ENCODE assay signal across 17 cellular contexts in genomic region chr3:175433026-175433668, GRCh38.
A peak's percentile ranks its signal among the peaks of the same experiment; 100 is the strongest.
DNase-seq lines count a peak whose midpoint lies in the region; ATAC-seq and TF ChIP-seq lines count a peak whose summit lies in the region.
"Had no signal": no experiment of that assay in that cellular context is flagged by ENCODE, and none has a peak within 500 bp of the region (broad histone marks: within the 10 kb centered on the region; RNA-seq: fewer than 3 reads in every experiment).

No MANE protein-coding gene starts in this region.

- ATAC-seq in heart right ventricle, result peak in 6 of 8 donors; percentile 17 to 75 (median 66)
- no peak for ATAC-seq in Right ventricle myocardium superior (ENCODE audit: poor library complexity)
- no peak for ATAC-seq in activated CD8-positive, alpha-beta T cell treated with anti-CD3 and anti-CD28 coated beads for 36 hours
- ATAC-seq: A549; activated CD4-positive, CD25-positive, alpha-beta regulatory T cell treated with anti-CD3 and anti-CD28 coated beads, Interleukin-2, amount 50 U/mL, for 24 hours had no signal

- H3K27ac ChIP-seq in heart right ventricle, result peak overlapping the region in 1 of 10 donors; percentile 49
- H3K27ac ChIP-seq: A549, RWPE1 had no signal

- H3K9me3 ChIP-seq in heart right ventricle, result peaks cover 0 to 10% (median 0%) of the 10 kb centered on the region in 11 donors
- H3K9me3 ChIP-seq: A549 had no signal

- no peaks in the 10 kb centered on the region for H3K9me3 Mint-ChIP-seq in activated CD8-positive, alpha-beta T cell treated with anti-CD3 and anti-CD28 coated beads for 36 hours

- POLR2A ChIA-PET in activated CD8-positive, alpha-beta T cell treated with anti-CD3 and anti-CD28 coated beads for 36 hours (lab: Charles Lee), result interaction anchor here (0.7 kb wide), 1 partner anchor 10 kb away, joined by 3 read pairs; no protein-coding TSS in a partner anchor

- DNase-seq in heart right ventricle (no peak), Right ventricle myocardium superior (no peak), amniotic epithelial cell (ENCODE audit: low read depth) (peak; percentile 91), fibroblast of villous mesenchyme (ENCODE audit: low read depth) (peak; percentile 80), stromal cell of bone marrow (ENCODE audit: low read depth) (peak; percentile 43), NCI-H1048 (lab: John Stamatoyannopoulos, UW) (no peak)
- no peak for DNase-seq in stimulated activated CD4-positive, alpha-beta T cell treated with anti-CD3 and anti-CD28 coated beads, Interleukin-12 subunit alpha, Interleukin-12 subunit beta, amount 100 ng/mL, for 4 hours
- DNase-seq in activated CD8-positive, alpha-beta T cell treated with anti-CD3 and anti-CD28 coated beads for 36 hours, result no peak
- DNase-seq: activated naive CD4-positive, alpha-beta T cell; central memory CD4-positive, alpha-beta T cell; GOT3; kidney; NCI-H82; stimulated activated CD4-positive, alpha-beta T cell treated with anti-CD3 and anti-CD28 coated beads, Interleukin-1b, Interleukin-23, amount 100 ng/mL, for 48 hours had no signal

- WGBS in heart right ventricle, 2 donors, result 69 to 71% methylated on average over 5 of the region's 5 CpGs

- H3K36me3 ChIP-seq in heart right ventricle, result no peaks in the 10 kb centered on the region

- intact Hi-C loops in heart right ventricle (cut with DNase I) (no loop called here), Right ventricle myocardium superior (cut with DNase I) (no loop called here)
- intact Hi-C loops in activated CD8-positive, alpha-beta T cell treated with anti-CD3 and anti-CD28 coated beads for 36 hours (cut with micrococcal nuclease), result no loop called here

- no peaks in the 10 kb centered on the region for H3K27me3 ChIP-seq in heart right ventricle

- no peak for TF ChIP-seq CTCF in heart right ventricle (IDR thresholded peaks at IDR 0.05)
- TF ChIP-seq CTCF in fibroblast of villous mesenchyme (IDR thresholded peaks at IDR 0.05; ENCODE audit: insufficient read depth, low read depth, low read length), result no peak
- no peak for TF ChIP-seq CTCF in activated CD8-positive, alpha-beta T cell treated with anti-CD3 and anti-CD28 coated beads for 36 hours (IDR thresholded peaks at IDR 0.05)

- peaks cover 0 to 3% (median 0%) of the 10 kb centered on the region in 9 donors for H3K4me1 ChIP-seq in heart right ventricle
- H3K4me1 ChIP-seq: A549 had no signal

- H3K4me3 ChIP-seq in heart right ventricle (no peak overlapping the region), fibroblast of villous mesenchyme (ENCODE audit: low read depth, low read length) (no peak overlapping the region)
- H3K4me3 ChIP-seq: A549 had no signal

- CTCF ChIA-PET in activated CD8-positive, alpha-beta T cell treated with anti-CD3 and anti-CD28 coated beads for 36 hours (lab: Charles Lee), result no interaction called here

- H3K4me3 Mint-ChIP-seq in activated CD8-positive, alpha-beta T cell treated with anti-CD3 and anti-CD28 coated beads for 36 hours, result no peak overlapping the region

- H3K27ac Mint-ChIP-seq in activated CD8-positive, alpha-beta T cell treated with anti-CD3 and anti-CD28 coated beads for 36 hours, result no peak overlapping the region

- H3K27me3 Mint-ChIP-seq in activated CD8-positive, alpha-beta T cell treated with anti-CD3 and anti-CD28 coated beads for 36 hours, result no peaks in the 10 kb centered on the region

- H3K36me3 Mint-ChIP-seq in activated CD8-positive, alpha-beta T cell treated with anti-CD3 and anti-CD28 coated beads for 36 hours (ENCODE audit: low read depth), result no peaks in the 10 kb centered on the region

- no peaks in the 10 kb centered on the region for H3K4me1 Mint-ChIP-seq in activated CD8-positive, alpha-beta T cell treated with anti-CD3 and anti-CD28 coated beads for 36 hours (ENCODE audit: low read depth)

Comparison
In these comparisons a context has a peak if more than half of its experiments do, and no peak if none do; other contexts are left out.
1. ATAC-seq: peak in heart right ventricle (6 of 8); none in Right ventricle myocardium superior (single experiment) and activated CD8-positive, alpha-beta T cell treated with anti-CD3 and anti-CD28 coated beads for 36 hours (single experiment).
2. DNase-seq: peak in amniotic epithelial cell (single experiment), fibroblast of villous mesenchyme (single experiment) and stromal cell of bone marrow (single experiment); none in heart right ventricle (0 of 2), Right ventricle myocardium superior (single experiment), stimulated activated CD4-positive, alpha-beta T cell treated with anti-CD3 and anti-CD28 coated beads, Interleukin-12 subunit alpha, Interleukin-12 subunit beta, amount 100 ng/mL, for 4 hours (single experiment), activated CD8-positive, alpha-beta T cell treated with anti-CD3 and anti-CD28 coated beads for 36 hours (single experiment) and NCI-H1048 (single experiment).